In genomic region chr9:86324308-86324707, GRCh38 we compare ENCODE assay signal across 13 cellular contexts. TPM values are rescaled to one million over a fixed set of nuclear protein-coding genes. Genes with fewer than 3 reads are reported as not detected.
DNase-seq lines count a peak whose midpoint lies in the region; ATAC-seq and TF ChIP-seq lines count a peak whose summit lies in the region.
"Had no signal": no experiment of that assay in that cellular context is flagged by ENCODE, and none has a peak within 500 bp of the region (broad histone marks: within the 10 kb centered on the region; RNA-seq: fewer than 3 reads in every experiment).

No MANE protein-coding gene starts in this region.

- H3K9ac ChIP-seq in fibroblast of lung (ENCODE audit: insufficient read depth, low read length) = no peak overlapping the region

- H3K4me1 Mint-ChIP-seq in activated CD4-positive, alpha-beta T cell treated with anti-CD3 and anti-CD28 coated beads, Interleukin-2, amount 10 ng/mL, durations not matched to agents 24 days and 14 days = peaks cover 10% of the 10 kb centered on the region

- no peak overlapping the region for H3K4me3 Mint-ChIP-seq in activated CD4-positive, alpha-beta T cell treated with anti-CD3 and anti-CD28 coated beads, Interleukin-2, amount 10 ng/mL, durations not matched to agents 24 days and 14 days

- H3K36me3 ChIP-seq in A673 (ENCODE audit: insufficient read depth, low read length, poor library complexity, severe bottlenecking) (peaks cover 40% of the 10 kb centered on the region), MG63 (peaks cover 62% of the 10 kb centered on the region), fibroblast of lung (ENCODE audit: control insufficient read depth, insufficient read depth, low read length) (peaks cover 6% of the 10 kb centered on the region), PC-9 (ENCODE audit: low read depth) (peaks cover 58% of the 10 kb centered on the region)

- intact Hi-C loops in A673 (cut with micrococcal nuclease; ENCODE audit: unreplicated experiment) (no loop called here), PC-9 (cut with micrococcal nuclease; ENCODE audit: unreplicated experiment) (no loop called here)
- intact Hi-C loops in activated CD4-positive, alpha-beta T cell treated with anti-CD3 and anti-CD28 coated beads, Interleukin-2, amount 10 ng/mL, durations not matched to agents 24 days and 14 days (cut with micrococcal nuclease) = no loop called here

- no peaks in the 10 kb centered on the region for H3K9me3 Mint-ChIP-seq in activated CD4-positive, alpha-beta T cell treated with anti-CD3 and anti-CD28 coated beads, Interleukin-2, amount 10 ng/mL, durations not matched to agents 24 days and 14 days
- H3K9me3 Mint-ChIP-seq: activated T-helper 2 cell treated with anti-CD3 and anti-CD28 coated beads, Interferon-gamma antibody, Interleukin-2, Interleukin-4, amounts not matched to agents 10 μg/mL and 5 μg/mL and 100 μg/mL, durations not matched to agents 14 hours and 24 hours and 36 hours had no signal

- H2AFZ ChIP-seq in fibroblast of lung (ENCODE audit: low read length) (no peak overlapping the region), PC-9 (no peak overlapping the region)

- no peak overlapping the region for H3K27ac Mint-ChIP-seq in activated CD4-positive, alpha-beta T cell treated with anti-CD3 and anti-CD28 coated beads, Interleukin-2, amount 10 ng/mL, durations not matched to agents 24 days and 14 days
- H3K27ac Mint-ChIP-seq: activated T-helper 2 cell treated with anti-CD3 and anti-CD28 coated beads, Interferon-gamma antibody, Interleukin-2, Interleukin-4, amounts not matched to agents 10 μg/mL and 5 μg/mL and 100 μg/mL, durations not matched to agents 14 hours and 24 hours and 36 hours had no signal

- no peaks in the 10 kb centered on the region for H4K20me1 ChIP-seq in fibroblast of lung (ENCODE audit: control insufficient read depth, extremely low read depth, insufficient read depth, low read length)
- no peaks in the 10 kb centered on the region for H4K20me1 ChIP-seq in PC-9 (ENCODE audit: insufficient read depth)

- ATAC-seq in GM18858 (IDR thresholded peaks at IDR 0.05; ENCODE audit: unreplicated experiment) = peak; percentile 46
- no peak for ATAC-seq in GM18870 (IDR thresholded peaks at IDR 0.05; ENCODE audit: unreplicated experiment)
- no peak for ATAC-seq in HG02938 (IDR thresholded peaks at IDR 0.05; ENCODE audit: unreplicated experiment)
- ATAC-seq: HCT116 had no signal

- no peaks in the 10 kb centered on the region for H3K27me3 Mint-ChIP-seq in activated CD4-positive, alpha-beta T cell treated with anti-CD3 and anti-CD28 coated beads, Interleukin-2, amount 10 ng/mL, durations not matched to agents 24 days and 14 days

- H3F3A ChIP-seq in PC-9 (ENCODE audit: insufficient read depth, low read depth) = no peaks in the 10 kb centered on the region

- H3K4me2 ChIP-seq in fibroblast of lung (ENCODE audit: extremely low read depth, insufficient read depth, low read length) (peak overlapping the region; percentile 19), PC-9 (no peak overlapping the region)

- H3K9me3 ChIP-seq in A673 (ENCODE audit: low read depth, low read length, poor library complexity, severe bottlenecking) = no peaks in the 10 kb centered on the region
- no peaks in the 10 kb centered on the region for H3K9me3 ChIP-seq in MG63
- no peaks in the 10 kb centered on the region for H3K9me3 ChIP-seq in fibroblast of lung (ENCODE audit: control insufficient read depth, insufficient read depth, low read depth, low read length)
- H3K9me3 ChIP-seq in PC-9 (ENCODE audit: insufficient read depth, low read depth) = no peaks in the 10 kb centered on the region
- H3K9me3 ChIP-seq: left ventricle myocardium inferior had no signal

- H3K4me1 ChIP-seq in A673 (ENCODE audit: insufficient read depth, low read length, poor library complexity, severe bottlenecking) (no peaks in the 10 kb centered on the region), fibroblast of lung (ENCODE audit: control insufficient read depth, extremely low read depth, insufficient read depth, low read length) (peaks cover 22% of the 10 kb centered on the region), PC-9 (replicated peaks; ENCODE audit: insufficient read depth) (no peaks in the 10 kb centered on the region)
- H3K4me1 ChIP-seq: left ventricle myocardium inferior had no signal

- TF ChIP-seq CTCF in A673 (conservative IDR thresholded peaks at IDR 0.05; ENCODE audit: low read depth, low read length) (no peak), fibroblast of lung (conservative IDR thresholded peaks at IDR 0.05 in 1 of 2, IDR thresholded peaks at IDR 0.05 in 1 of 2; ENCODE audit: low read depth in 1 of 2, low read length in 2 of 2) (no peak), PC-9 (conservative IDR thresholded peaks at IDR 0.05) (no peak)

- CTCF ChIA-PET in A673 (lab: Charles Lee) = no interaction called here
- CTCF ChIA-PET in PC-9 (lab: Charles Lee) = no interaction called here

- H3K4me3 ChIP-seq in A673 (ENCODE audit: low read depth, low read length, poor library complexity, severe bottlenecking) = no peak overlapping the region
- H3K4me3 ChIP-seq in MG63 = no peak overlapping the region
- H3K4me3 ChIP-seq in fibroblast of lung (replicated peaks in 1 of 4; ENCODE audit: control extremely low read depth in 1 of 4, insufficient read depth in 1 of 4, low read depth in 3 of 4, low read length in 4 of 4) = no peak overlapping the region
- no peak overlapping the region for H3K4me3 ChIP-seq in PC-9
- H3K4me3 ChIP-seq: left ventricle myocardium inferior had no signal

- no peaks in the 10 kb centered on the region for H3K27me3 ChIP-seq in A673 (replicated peaks; ENCODE audit: insufficient read depth, low read depth, low read length, poor library complexity)
- no peaks in the 10 kb centered on the region for H3K27me3 ChIP-seq in MG63
- no peaks in the 10 kb centered on the region for H3K27me3 ChIP-seq in fibroblast of lung (ENCODE audit: control insufficient read depth, insufficient read depth, low read length)
- no peaks in the 10 kb centered on the region for H3K27me3 ChIP-seq in PC-9 (ENCODE audit: insufficient read depth, low read depth)

- peaks cover 75% of the 10 kb centered on the region for H3K36me3 Mint-ChIP-seq in activated CD4-positive, alpha-beta T cell treated with anti-CD3 and anti-CD28 coated beads, Interleukin-2, amount 10 ng/mL, durations not matched to agents 24 days and 14 days (ENCODE audit: low read depth)

- H3K27ac ChIP-seq in A673 (ENCODE audit: low read depth, low read length, poor library complexity, severe bottlenecking) (no peak overlapping the region), fibroblast of lung (ENCODE audit: insufficient read depth, low read length) (peak overlapping the region; percentile 25), PC-9 (no peak overlapping the region)
- H3K27ac ChIP-seq: left ventricle myocardium inferior had no signal

- BruUV-seq in A673 (replicated peaks; lab: Mats Ljungman, UMichigan) (no TSS peak), PC-9 (replicated peaks; lab: Mats Ljungman, UMichigan) (no TSS peak)

- no peaks in the 10 kb centered on the region for H3K9me2 ChIP-seq in PC-9 (ENCODE audit: insufficient read depth)

- H3K79me2 ChIP-seq in fibroblast of lung (ENCODE audit: control insufficient read depth, insufficient read depth, low read length) (no peaks in the 10 kb centered on the region), PC-9 (ENCODE audit: low read depth) (no peaks in the 10 kb centered on the region)

- peak; percentile 10 for DNase-seq in A673 (ENCODE audit: low spot score)
- DNase-seq in MG63 = peak; percentile 12
- peak; percentile 64 to 65 for DNase-seq in fibroblast of lung (ENCODE audit: low read depth in 2 of 2)
- no peak for DNase-seq in activated CD4-positive, alpha-beta T cell treated with anti-CD3 and anti-CD28 coated beads, Interleukin-2, amount 10 ng/mL, durations not matched to agents 24 days and 14 days
- no peak for DNase-seq in PC-9
- DNase-seq: activated CD4-positive, CD25-positive, alpha-beta regulatory T cell treated with anti-CD3 and anti-CD28 coated beads, Interleukin-2, amount 50 U/mL, for 72 hours; cerebellar nuclear complex; left ventricle myocardium inferior had no signal

- POLR2A ChIA-PET in A673 (lab: Charles Lee; ENCODE audit: low non-redundant PET) (no interaction called here), PC-9 (lab: Charles Lee; ENCODE audit: unreplicated experiment) (no interaction called here)

RNA-seq across cellular contexts. Expression of gene TUT7, which starts 29.9 kb away (rescaled TPM):
- 18.4 and 22.7 TPM in 2 replicates for total RNA-seq in A673 (2021)
- 9.9 and 11.8 TPM in 2 replicates for total RNA-seq in MG63 (2014; rRNA removed; shearing (Covaris generic); ENCODE audit: low replicate concordance)
- 36.3 and 39.0 TPM in 2 replicates for total RNA-seq in fibroblast of lung
- 22.8 and 31.8 TPM in 2 replicates for polyA plus RNA-seq in fibroblast of lung
- 12.0 and 17.6 TPM in 2 replicates for polyA plus RNA-seq in fibroblast of lung (2012)
- 1.4 and 5.1 TPM in 2 replicates for polyA minus RNA-seq in fibroblast of lung (ENCODE audit: low replicate concordance)
- 38.9 and 39.7 TPM in 2 replicates for total RNA-seq in activated CD4-positive, alpha-beta T cell treated with anti-CD3 and anti-CD28 coated beads, Interleukin-2, amount 10 ng/mL, durations not matched to agents 24 days and 14 days
- total RNA-seq in PC-9 (2021) = 30.1 and 36.1 TPM in 2 replicates

RNA-seq across cellular contexts. Expression of gene ISCA1, which starts 42.0 kb away (rescaled TPM):
- total RNA-seq in A673 (2021) (36.4 and 42.5 TPM in 2 replicates), fibroblast of lung (19.2 and 22.6 TPM in 2 replicates), PC-9 (2021) (21.5 and 29.6 TPM in 2 replicates)
- 42.4 and 54.1 TPM in 2 replicates for total RNA-seq in MG63 (2014; rRNA removed; shearing (Covaris generic); ENCODE audit: low replicate concordance)
- 25.4 and 44.8 TPM in 2 replicates for polyA plus RNA-seq in fibroblast of lung
- polyA plus RNA-seq in fibroblast of lung (2012) = 20.9 and 30.1 TPM in 2 replicates
- 5.4 and 6.1 TPM in 2 replicates for polyA minus RNA-seq in fibroblast of lung (ENCODE audit: low replicate concordance)
- total RNA-seq in activated CD4-positive, alpha-beta T cell treated with anti-CD3 and anti-CD28 coated beads, Interleukin-2, amount 10 ng/mL, durations not matched to agents 24 days and 14 days = 29.4 and 30.1 TPM in 2 replicates

Comparison
In these comparisons a context has a peak if more than half of its experiments do, and no peak if none do; other contexts are left out.
1. DNase-seq: peak in A673 (single experiment), MG63 (single experiment) and fibroblast of lung (2 of 2); none in activated CD4-positive, alpha-beta T cell treated with anti-CD3 and anti-CD28 coated beads, Interleukin-2, amount 10 ng/mL, durations not matched to agents 24 days and 14 days (single experiment) and PC-9 (0 of 2).